Comparison of ENCODE assay signal across 14 cellular contexts in genomic region chr14:66709292-66709691, GRCh38.
DNase-seq lines count a peak whose midpoint lies in the region; ATAC-seq and TF ChIP-seq lines count a peak whose summit lies in the region.
"Had no signal": no experiment of that assay in that cellular context is flagged by ENCODE, and none has a peak within 500 bp of the region (broad histone marks: within the 10 kb centered on the region; RNA-seq: fewer than 3 reads in every experiment).

No MANE protein-coding gene starts in this region.

- no peak overlapping the region for H3K4me3 ChIP-seq in fibroblast of pulmonary artery (replicated peaks; ENCODE audit: low read depth, low read length)
- H3K4me3 ChIP-seq: SK-N-MC, smooth muscle cell had no signal

- H3K4me3 Mint-ChIP-seq in activated naive CD8-positive, alpha-beta T cell treated with anti-CD3 and anti-CD28 coated beads, Interleukin-2, amount 50 U/mL, for 24 hours, result no peak overlapping the region
- H3K4me3 Mint-ChIP-seq in activated naive CD8-positive, alpha-beta T cell treated with anti-CD3 and anti-CD28 coated beads for 36 hours, result no peak overlapping the region
- H3K4me3 Mint-ChIP-seq in stimulated activated naive CD8-positive, alpha-beta T cell treated with anti-CD3 and anti-CD28 coated beads, Interleukin-15, amount 100 ng/mL, for 72 hours, result no peak overlapping the region
- H3K4me3 Mint-ChIP-seq: activated naive CD4-positive, alpha-beta T cell treated with anti-CD3 and anti-CD28 coated beads for 36 hours had no signal

- DNase-seq in activated naive CD8-positive, alpha-beta T cell treated with anti-CD3 and anti-CD28 coated beads, Interleukin-2, amount 50 U/mL, for 24 hours, result no peak
- no peak for DNase-seq in activated naive CD8-positive, alpha-beta T cell treated with anti-CD3 and anti-CD28 coated beads for 36 hours
- DNase-seq in SW480 (ENCODE audit: low spot score) (peak; percentile 91), fibroblast of pulmonary artery (ENCODE audit: low read depth) (peak; percentile 64), germinal center (ENCODE audit: low spot score) (no peak), GM19238 (ENCODE audit: insufficient read length, low spot score) (no peak)
- no peak for DNase-seq in stimulated activated naive CD8-positive, alpha-beta T cell treated with anti-CD3 and anti-CD28 coated beads, Interleukin-15, amount 100 ng/mL, for 72 hours
- DNase-seq in stimulated activated CD4-positive, alpha-beta T cell treated with anti-CD3 and anti-CD28 coated beads, Interleukin-4, amount 100 ng/mL, for 4 hours, result no peak
- DNase-seq: activated CD4-positive, alpha-beta T cell treated with anti-CD3 and anti-CD28 coated beads, Interleukin-2, amount 50 U/mL, for 4 hours; activated naive CD4-positive, alpha-beta T cell treated with anti-CD3 and anti-CD28 coated beads for 36 hours; AML-193; NCI-H526 treated with DMSO at 0.1 percent for 48 hours had no signal

- ATAC-seq in activated naive CD8-positive, alpha-beta T cell treated with anti-CD3 and anti-CD28 coated beads, Interleukin-2, amount 50 U/mL, for 24 hours, result peak; percentile 66
- no peak for ATAC-seq in stimulated activated naive CD8-positive, alpha-beta T cell treated with anti-CD3 and anti-CD28 coated beads, Interleukin-15, amount 100 ng/mL, for 72 hours

- TF ChIP-seq CTCF in fibroblast of pulmonary artery (IDR thresholded peaks at IDR 0.05; ENCODE audit: low read length, missing control alignments), result no peak

- peaks cover 6% of the 10 kb centered on the region for H3K4me1 Mint-ChIP-seq in activated naive CD8-positive, alpha-beta T cell treated with anti-CD3 and anti-CD28 coated beads, Interleukin-2, amount 50 U/mL, for 24 hours
- H3K4me1 Mint-ChIP-seq in activated naive CD8-positive, alpha-beta T cell treated with anti-CD3 and anti-CD28 coated beads for 36 hours, result peaks cover 5% of the 10 kb centered on the region
- H3K4me1 Mint-ChIP-seq in stimulated activated naive CD8-positive, alpha-beta T cell treated with anti-CD3 and anti-CD28 coated beads, Interleukin-15, amount 100 ng/mL, for 72 hours, result peaks cover 12% of the 10 kb centered on the region

- H3K27me3 Mint-ChIP-seq in activated naive CD8-positive, alpha-beta T cell treated with anti-CD3 and anti-CD28 coated beads, Interleukin-2, amount 50 U/mL, for 24 hours, result no peaks in the 10 kb centered on the region
- H3K27me3 Mint-ChIP-seq in activated naive CD8-positive, alpha-beta T cell treated with anti-CD3 and anti-CD28 coated beads for 36 hours, result no peaks in the 10 kb centered on the region
- H3K27me3 Mint-ChIP-seq in stimulated activated naive CD8-positive, alpha-beta T cell treated with anti-CD3 and anti-CD28 coated beads, Interleukin-15, amount 100 ng/mL, for 72 hours, result no peaks in the 10 kb centered on the region

- peaks cover 12% of the 10 kb centered on the region for H3K36me3 Mint-ChIP-seq in activated naive CD8-positive, alpha-beta T cell treated with anti-CD3 and anti-CD28 coated beads, Interleukin-2, amount 50 U/mL, for 24 hours (ENCODE audit: low read depth)
- H3K36me3 Mint-ChIP-seq in activated naive CD8-positive, alpha-beta T cell treated with anti-CD3 and anti-CD28 coated beads for 36 hours, result peaks cover 31% of the 10 kb centered on the region

- no peak overlapping the region for H3K27ac Mint-ChIP-seq in activated naive CD8-positive, alpha-beta T cell treated with anti-CD3 and anti-CD28 coated beads, Interleukin-2, amount 50 U/mL, for 24 hours
- H3K27ac Mint-ChIP-seq in activated naive CD8-positive, alpha-beta T cell treated with anti-CD3 and anti-CD28 coated beads for 36 hours, result no peak overlapping the region
- H3K27ac Mint-ChIP-seq in stimulated activated naive CD8-positive, alpha-beta T cell treated with anti-CD3 and anti-CD28 coated beads, Interleukin-15, amount 100 ng/mL, for 72 hours, result no peak overlapping the region
- H3K27ac Mint-ChIP-seq: activated naive CD4-positive, alpha-beta T cell treated with anti-CD3 and anti-CD28 coated beads for 36 hours had no signal

- H3K9me3 Mint-ChIP-seq in activated naive CD8-positive, alpha-beta T cell treated with anti-CD3 and anti-CD28 coated beads, Interleukin-2, amount 50 U/mL, for 24 hours, result peaks cover 28% of the 10 kb centered on the region
- H3K9me3 Mint-ChIP-seq in activated naive CD8-positive, alpha-beta T cell treated with anti-CD3 and anti-CD28 coated beads for 36 hours, result peaks cover 31% of the 10 kb centered on the region
- peaks cover 22% of the 10 kb centered on the region in 2 donors for H3K9me3 Mint-ChIP-seq in stimulated activated naive CD8-positive, alpha-beta T cell treated with anti-CD3 and anti-CD28 coated beads, Interleukin-15, amount 100 ng/mL, for 72 hours

Comparison
In these comparisons a context has a peak if more than half of its experiments do, and no peak if none do; other contexts are left out.
1. DNase-seq: peak in SW480 (single experiment) and fibroblast of pulmonary artery (single experiment); none in activated naive CD8-positive, alpha-beta T cell treated with anti-CD3 and anti-CD28 coated beads, Interleukin-2, amount 50 U/mL, for 24 hours (single experiment), activated naive CD8-positive, alpha-beta T cell treated with anti-CD3 and anti-CD28 coated beads for 36 hours (single experiment), stimulated activated naive CD8-positive, alpha-beta T cell treated with anti-CD3 and anti-CD28 coated beads, Interleukin-15, amount 100 ng/mL, for 72 hours (0 of 2), germinal center (single experiment), stimulated activated CD4-positive, alpha-beta T cell treated with anti-CD3 and anti-CD28 coated beads, Interleukin-4, amount 100 ng/mL, for 4 hours (0 of 2) and GM19238 (single experiment).